Comparison of ENCODE assay signal across 24 cellular contexts in the genomic region with DNA sequence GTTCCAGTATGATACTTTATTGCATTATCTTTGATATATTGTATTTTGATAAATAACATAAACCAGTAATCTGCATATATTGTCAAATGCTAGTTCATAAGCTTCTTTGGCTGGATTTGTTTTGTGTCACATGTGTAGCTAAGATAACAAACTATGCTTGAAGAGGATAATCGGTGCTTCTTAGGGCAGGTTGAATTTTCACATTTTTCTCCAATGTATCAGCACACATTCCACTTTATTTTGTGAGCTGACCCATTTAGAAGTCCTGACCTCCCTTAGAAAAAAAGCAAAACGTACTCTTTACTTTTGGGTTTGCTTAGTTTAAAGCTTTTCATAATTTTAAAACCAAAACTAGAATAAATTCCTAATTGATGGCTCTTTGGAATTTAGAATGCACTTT.
DNase-seq lines count a peak whose midpoint lies in the region; ATAC-seq, FAIRE-seq and TF ChIP-seq lines count a peak whose summit lies in the region.
"Had no signal": no experiment of that assay in that cellular context is flagged by ENCODE, and none has a peak within 500 bp of the region (broad histone marks: within the 10 kb centered on the region; RNA-seq: fewer than 3 reads in every experiment).

No MANE protein-coding gene starts in this region.

- no peaks in the 10 kb centered on the region for H3K27me3 Mint-ChIP-seq in astrocyte (ENCODE audit: low read depth, unreplicated experiment)
- H3K27me3 Mint-ChIP-seq: CD4-positive, alpha-beta memory T cell had no signal

- TF ChIP-seq RAD21 in A549 (conservative IDR thresholded peaks at IDR 0.05 in 1 of 2, IDR thresholded peaks at IDR 0.05 in 1 of 2): no peak

- H3K4me1 ChIP-seq in A549 (no peaks in the 10 kb centered on the region), astrocyte (ENCODE audit: insufficient read depth, low read length) (peaks cover 3% of the 10 kb centered on the region), mucosa of descending colon (ENCODE audit: low read depth) (no peaks in the 10 kb centered on the region), transverse colon (peaks cover 0 to 5% (median 0%) of the 10 kb centered on the region in 4 donors)
- H3K4me1 ChIP-seq: BLaER1 treated with 17β-estradiol and CSF1 and Interleukin-3, amounts not matched to agents 10 nM and 100 nM; HAP-1 had no signal

- H3K27ac Mint-ChIP-seq in astrocyte (ENCODE audit: unreplicated experiment): no peak overlapping the region
- H3K27ac Mint-ChIP-seq: CD4-positive, alpha-beta memory T cell; GM23338 had no signal

- H2AFZ ChIP-seq in astrocyte (ENCODE audit: low read depth, low read length): no peak overlapping the region
- H2AFZ ChIP-seq: GM23338, PC-9 had no signal

- H3K9me3 Mint-ChIP-seq in astrocyte (ENCODE audit: unreplicated experiment): peaks cover 5% of the 10 kb centered on the region

- TF ChIP-seq POLR2A in A549 (IDR thresholded peaks at IDR 0.05; ENCODE audit: low read length) (no peak), transverse colon (IDR thresholded peaks at IDR 0.05) (no peak)

- POLR2A ChIA-PET in A549 (lab: Yijun Ruan, JAX): no interaction called here

- H3K79me2 ChIP-seq in astrocyte (ENCODE audit: insufficient read depth, low read length): no peaks in the 10 kb centered on the region

- WGBS in A549 (ENCODE audit: missing lambda C conversion rate): 24% methylated on average over 2 of the region's 2 CpGs
- 54 to 60% methylated on average over 2 of the region's 2 CpGs for WGBS in transverse colon (ENCODE audit: low coverage in 1 of 2), 2 donors

- H3K9me3 ChIP-seq in A549 (peaks cover 8% of the 10 kb centered on the region; the same call in 2 of the 3 replicates), astrocyte (ENCODE audit: insufficient read depth, low read depth, low read length) (no peaks in the 10 kb centered on the region), mucosa of descending colon (no peaks in the 10 kb centered on the region), transverse colon (no peaks in the 10 kb centered on the region)
- H3K9me3 ChIP-seq: HAP-1 had no signal

- no peak for DNase-seq in A549 (ENCODE audit: low read depth in 1 of 2, low spot score in 1 of 2)
- peak; percentile 6 for DNase-seq in GM03348 (ENCODE audit: low spot score)
- DNase-seq in astrocyte (ENCODE audit: low read depth): peak; percentile 16
- peak; percentile 35 for DNase-seq in iris pigment epithelial cell (ENCODE audit: low read depth)
- no peak for DNase-seq in NAMALWA (ENCODE audit: low spot score)
- no peak for DNase-seq in mucosa of descending colon
- DNase-seq in transverse colon: no peak
- DNase-seq: Caco-2; CD4-positive, alpha-beta memory T cell; DMS 273 treated with DMSO at 0.1 percent for 48 hours; DMS79 treated with DMSO at 0.1 percent for 48 hours; GDM1; Karpas-422; NCI-H1417; NCI-H187; NCI-H446 treated with DMSO at 0.1 percent for 48 hours; NCI-H526 treated with DMSO at 0.1 percent for 48 hours; PC-9; RPMI8226; SHP77 had no signal

- peak; percentile 28 for FAIRE-seq in A549 (lab: Jason Lieb, UNC)
- no peak for FAIRE-seq in astrocyte (lab: Jason Lieb, UNC)

- H3K4me1 Mint-ChIP-seq in astrocyte (ENCODE audit: low read depth, unreplicated experiment): peaks cover 7% of the 10 kb centered on the region
- H3K4me1 Mint-ChIP-seq: CD4-positive, alpha-beta memory T cell had no signal

- H3K4me3 ChIP-seq in A549 (no peak overlapping the region), astrocyte (ENCODE audit: insufficient read depth, low read depth, low read length) (no peak overlapping the region), mucosa of descending colon (no peak overlapping the region), transverse colon (no peak overlapping the region)
- H3K4me3 ChIP-seq: BLaER1 treated with 17β-estradiol and CSF1 and Interleukin-3, amounts not matched to agents 10 nM and 100 nM; GM23338; HAP-1; PC-9 had no signal

- no peak overlapping the region for H3K27ac ChIP-seq in A549
- H3K27ac ChIP-seq in astrocyte (ENCODE audit: low read depth, low read length): no peak overlapping the region
- H3K27ac ChIP-seq in transverse colon: no peak overlapping the region
- H3K27ac ChIP-seq: BLaER1 treated with 17β-estradiol and CSF1 and Interleukin-3, amounts not matched to agents 10 nM and 100 nM; PC-9 had no signal

- H3K36me3 ChIP-seq in astrocyte (ENCODE audit: insufficient read depth, low read length) (no peaks in the 10 kb centered on the region), mucosa of descending colon (ENCODE audit: low read depth) (no peaks in the 10 kb centered on the region), transverse colon (no peaks in the 10 kb centered on the region)
- H3K36me3 ChIP-seq: BLaER1 treated with 17β-estradiol and CSF1 and Interleukin-3, amounts not matched to agents 10 nM and 100 nM; HAP-1 had no signal

- TF ChIP-seq CTCF in A549 (IDR thresholded peaks at IDR 0.05): no peak
- no peak for TF ChIP-seq CTCF in astrocyte (IDR thresholded peaks at IDR 0.05; ENCODE audit: insufficient read depth, low read depth, low read length)
- TF ChIP-seq CTCF in mucosa of descending colon (IDR thresholded peaks at IDR 0.05): no peak
- TF ChIP-seq CTCF in transverse colon (IDR thresholded peaks at IDR 0.05): no peak

- no peak overlapping the region for H3K4me3 Mint-ChIP-seq in astrocyte (ENCODE audit: unreplicated experiment)
- H3K4me3 Mint-ChIP-seq: CD4-positive, alpha-beta memory T cell; GM23338 had no signal

- CTCF ChIA-PET in A549 (lab: Yijun Ruan, JAX): interaction anchor here (0.8 to 1.8 kb wide), 7 partner anchors 14 to 917 kb away, joined by 3 to 5 read pairs (median 4); no protein-coding TSS in a partner anchor

- ATAC-seq in A549 (no peak), mucosa of descending colon (no peak), HG03045 (IDR thresholded peaks at IDR 0.05; ENCODE audit: unreplicated experiment) (no peak)
- ATAC-seq: GM23338 had no signal

- no peaks in the 10 kb centered on the region for H4K20me1 ChIP-seq in astrocyte (ENCODE audit: insufficient read depth, low read length)
- H4K20me1 ChIP-seq: BLaER1 treated with 17β-estradiol and CSF1 and Interleukin-3, amounts not matched to agents 10 nM and 100 nM had no signal

- intact Hi-C loops in mucosa of descending colon (cut with DNase I, micrococcal nuclease) (no loop called here), transverse colon (cut with DNase I; ENCODE audit: low total_unique reads) (no loop called here)

- H3K4me2 ChIP-seq in A549 (no peak overlapping the region), astrocyte (ENCODE audit: low read length) (no peak overlapping the region)
- H3K4me2 ChIP-seq: BLaER1 treated with 17β-estradiol and CSF1 and Interleukin-3, amounts not matched to agents 10 nM and 100 nM; GM23338; PC-9 had no signal

- H3K27me3 ChIP-seq in astrocyte (ENCODE audit: insufficient read depth, low read length) (no peaks in the 10 kb centered on the region), transverse colon (no peaks in the 10 kb centered on the region)
- H3K27me3 ChIP-seq: BLaER1 treated with 17β-estradiol and CSF1 and Interleukin-3, amounts not matched to agents 10 nM and 100 nM had no signal

- in situ Hi-C loops in transverse colon (cut with MboI; ENCODE audit: low pct_ligation_motif_present in 1 of 4, low pct_unique_long_range_greater_than_20kb in 1 of 4, low sequenced_read_pairs in 3 of 4): loop anchor here in 1 of 4 donors (25.0 kb wide), 1 partner anchor 906 kb away; no protein-coding TSS in a partner anchor

- H3K36me3 Mint-ChIP-seq in astrocyte (ENCODE audit: low read depth, unreplicated experiment): no peaks in the 10 kb centered on the region
- H3K36me3 Mint-ChIP-seq: CD4-positive, alpha-beta memory T cell had no signal

- no peak overlapping the region for H3K9ac ChIP-seq in astrocyte (ENCODE audit: low read length)
- H3K9ac ChIP-seq: BLaER1 treated with 17β-estradiol and CSF1 and Interleukin-3, amounts not matched to agents 10 nM and 100 nM had no signal

- TF ChIP-seq EP300 in A549 (IDR thresholded peaks at IDR 0.05) (no peak), transverse colon (IDR thresholded peaks at IDR 0.05; ENCODE audit: low read depth) (no peak)

TF ChIP-seq in A549, 52 proteins besides CTCF, POLR2A, EP300 and RAD21:
- no peak for TF ChIP-seq KDM5A (IDR thresholded peaks at IDR 0.05)
- no peak for TF ChIP-seq MYC (IDR thresholded peaks at IDR 0.05; ENCODE audit: borderline replicate concordance, low read length)
- TF ChIP-seq JUNB (IDR thresholded peaks at IDR 0.05): no peak
- no peak for TF ChIP-seq GATA3 (IDR thresholded peaks at IDR 0.05; ENCODE audit: borderline replicate concordance)
- TF ChIP-seq, protein P1, sequence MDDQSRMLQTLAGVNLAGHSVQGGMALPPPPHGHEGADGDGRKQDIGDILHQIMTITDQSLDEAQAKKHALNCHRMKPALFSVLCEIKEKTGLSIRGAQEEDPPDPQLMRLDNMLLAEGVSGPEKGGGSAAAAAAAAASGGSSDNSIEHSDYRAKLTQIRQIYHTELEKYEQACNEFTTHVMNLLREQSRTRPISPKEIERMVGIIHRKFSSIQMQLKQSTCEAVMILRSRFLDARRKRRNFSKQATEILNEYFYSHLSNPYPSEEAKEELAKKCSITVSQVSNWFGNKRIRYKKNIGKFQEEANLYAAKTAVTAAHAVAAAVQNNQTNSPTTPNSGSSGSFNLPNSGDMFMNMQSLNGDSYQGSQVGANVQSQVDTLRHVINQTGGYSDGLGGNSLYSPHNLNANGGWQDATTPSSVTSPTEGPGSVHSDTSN (IDR thresholded peaks at IDR 0.05): no peak
- no peak for TF ChIP-seq HOXB13 (CRISPR knock-in tag; IDR thresholded peaks at IDR 0.05; ENCODE audit: low read depth)
- TF ChIP-seq, protein P2, sequence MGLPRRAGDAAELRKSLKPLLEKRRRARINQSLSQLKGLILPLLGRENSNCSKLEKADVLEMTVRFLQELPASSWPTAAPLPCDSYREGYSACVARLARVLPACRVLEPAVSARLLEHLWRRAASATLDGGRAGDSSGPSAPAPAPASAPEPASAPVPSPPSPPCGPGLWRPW (IDR thresholded peaks at IDR 0.05): no peak
- TF ChIP-seq JUN (IDR thresholded peaks at IDR 0.05): no peak
- no peak for TF ChIP-seq ZSCAN20 (CRISPR knock-in tag; IDR thresholded peaks at IDR 0.05)
- TF ChIP-seq RNF2 (IDR thresholded peaks at IDR 0.05; ENCODE audit: borderline replicate concordance, low read depth): no peak
- TF ChIP-seq FOSB (CRISPR knock-in tag; IDR thresholded peaks at IDR 0.05): no peak

Comparison
In these comparisons a context has a peak if more than half of its experiments do, and no peak if none do; other contexts are left out.
1. DNase-seq: peak in GM03348 (single experiment), astrocyte (single experiment) and iris pigment epithelial cell (single experiment); none in A549 (0 of 2), NAMALWA (single experiment), mucosa of descending colon (0 of 3) and transverse colon (single experiment).